8 cellular contexts compared by ENCODE assay signal in the genomic region with DNA sequence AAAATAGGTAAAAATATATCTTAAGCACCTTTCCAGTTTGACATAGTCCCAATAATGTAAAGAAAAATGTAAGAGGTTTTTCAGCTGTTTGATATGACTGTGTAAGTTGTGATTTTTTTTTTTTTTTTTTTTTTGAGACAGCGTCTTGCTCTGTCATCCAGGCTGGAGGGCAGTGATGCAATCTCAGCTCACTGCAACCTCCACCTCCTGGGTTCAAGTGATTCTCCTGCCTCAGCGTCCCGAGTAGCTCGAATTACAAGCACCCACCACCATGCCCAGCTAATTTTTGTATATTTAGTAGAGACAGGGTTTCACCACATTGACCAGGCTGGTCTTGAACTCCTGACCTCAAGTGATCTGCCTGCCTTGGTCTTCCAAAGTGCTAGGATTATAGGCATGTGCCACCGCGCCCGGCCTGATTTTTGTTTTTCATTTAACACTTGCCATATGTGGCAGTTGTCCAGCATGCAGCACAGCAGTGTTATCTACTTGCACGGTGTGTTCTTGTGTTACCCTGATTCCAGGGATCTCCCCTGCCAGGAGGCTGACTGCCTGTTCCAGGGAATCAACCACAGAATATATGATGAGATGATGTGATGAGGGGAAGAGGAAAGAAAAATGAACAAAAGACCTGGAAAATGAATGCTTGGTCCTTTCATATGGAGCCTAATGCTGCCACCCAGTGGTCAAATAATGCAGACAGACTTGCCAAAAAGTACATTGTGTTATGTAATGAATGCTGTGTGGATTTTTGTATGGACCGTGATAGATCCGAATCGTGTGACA.
DNase-seq lines count a peak whose midpoint lies in the region; FAIRE-seq and TF ChIP-seq lines count a peak whose summit lies in the region.

No MANE protein-coding gene starts in this region.

- no peak for TF ChIP-seq POLR2A in GM12891 (IDR thresholded peaks at IDR 0.05; ENCODE audit: low read depth, low read length)

- DNase-seq in GM12891 (ENCODE audit: insufficient read length, low spot score): no peak
- peak; percentile 58 for DNase-seq in LNCaP clone FGC (ENCODE audit: low read depth)
- DNase-seq in RCC 7860 (ENCODE audit: low spot score): peak; percentile 49
- DNase-seq in activated T-helper 9 cell treated with anti-CD3 and anti-CD28 coated beads, Interleukin-2, amount 50 U/mL, for 16 hours (ENCODE audit: low read depth): peak; percentile 23
- peak; percentile 68 for DNase-seq in foreskin melanocyte
- no peak for DNase-seq in osteocyte (ENCODE audit: extremely low spot score, unreplicated experiment)
- DNase-seq in type B pancreatic cell (ENCODE audit: extremely low spot score, unreplicated experiment): no peak

- peak overlapping the region; percentile 24 for H3K27ac Mint-ChIP-seq in osteocyte (ENCODE audit: unreplicated experiment)
- H3K27ac Mint-ChIP-seq in type B pancreatic cell: peak overlapping the region; percentile 29

- H3K4me3 Mint-ChIP-seq in osteocyte (ENCODE audit: unreplicated experiment): peak overlapping the region; percentile 33
- H3K4me3 Mint-ChIP-seq in type B pancreatic cell: no peak overlapping the region

- no peak overlapping the region for H3K27ac ChIP-seq in 22Rv1

- H3K4me1 Mint-ChIP-seq in osteocyte (ENCODE audit: unreplicated experiment): peaks cover 8% of the 10 kb centered on the region
- H3K4me1 Mint-ChIP-seq in type B pancreatic cell (ENCODE audit: unreplicated experiment): peaks cover 9% of the 10 kb centered on the region

- no peaks in the 10 kb centered on the region for H3K27me3 Mint-ChIP-seq in osteocyte (ENCODE audit: unreplicated experiment)
- H3K27me3 Mint-ChIP-seq in type B pancreatic cell: no peaks in the 10 kb centered on the region

- TF ChIP-seq CTCF in 22Rv1 (IDR thresholded peaks at IDR 0.05) (peak; percentile 83), LNCaP clone FGC (IDR thresholded peaks at IDR 0.05; ENCODE audit: control insufficient read depth, extremely low read depth, insufficient read depth) (peak; percentile 79), osteocyte (IDR thresholded peaks at IDR 0.05) (peak; percentile 88), type B pancreatic cell (conservative IDR thresholded peaks at IDR 0.05) (peak; percentile 92)

- H3K4me3 ChIP-seq in LNCaP clone FGC (ENCODE audit: low read depth, low read length): no peak overlapping the region

- H3K36me3 Mint-ChIP-seq in osteocyte (ENCODE audit: unreplicated experiment) (no peaks in the 10 kb centered on the region), type B pancreatic cell (peaks cover 19% of the 10 kb centered on the region)

- peak; percentile 91 for FAIRE-seq in GM12891 (lab: Jason Lieb, UNC)
- peak; percentile 77 for FAIRE-seq in RCC 7860 (lab: Jason Lieb, UNC)

- H3K9me3 Mint-ChIP-seq in osteocyte (ENCODE audit: unreplicated experiment): no peaks in the 10 kb centered on the region
- H3K9me3 Mint-ChIP-seq in type B pancreatic cell: no peaks in the 10 kb centered on the region

TF ChIP-seq in GM12891, 5 proteins besides CTCF, POLR2A, EP300 and RAD21:
- no peak for TF ChIP-seq SPI1 (IDR thresholded peaks at IDR 0.05; ENCODE audit: low read depth, low read length)
- no peak for TF ChIP-seq POU2F2 (IDR thresholded peaks at IDR 0.05; ENCODE audit: low read depth, low read length)
- no peak for TF ChIP-seq PAX5 (IDR thresholded peaks at IDR 0.05; ENCODE audit: insufficient read depth, low read length, severe bottlenecking)
- no peak for TF ChIP-seq POLR2AphosphoS5 (IDR thresholded peaks at IDR 0.05; ENCODE audit: low read depth, low read length)
- TF ChIP-seq TAF1 (IDR thresholded peaks at IDR 0.05; ENCODE audit: low read depth, low read length): no peak

Comparison
In these comparisons a context has a peak if more than half of its experiments do, and no peak if none do; other contexts are left out.
1. DNase-seq: peak in LNCaP clone FGC (single experiment), RCC 7860 (single experiment), activated T-helper 9 cell treated with anti-CD3 and anti-CD28 coated beads, Interleukin-2, amount 50 U/mL, for 16 hours (single experiment) and foreskin melanocyte (single experiment); none in GM12891 (single experiment), osteocyte (single experiment) and type B pancreatic cell (single experiment).
2. Peak in every context shown above with its lines, with median percentiles within 50 percentile points of each other: CTCF ChIP-seq.